In the genomic region with DNA sequence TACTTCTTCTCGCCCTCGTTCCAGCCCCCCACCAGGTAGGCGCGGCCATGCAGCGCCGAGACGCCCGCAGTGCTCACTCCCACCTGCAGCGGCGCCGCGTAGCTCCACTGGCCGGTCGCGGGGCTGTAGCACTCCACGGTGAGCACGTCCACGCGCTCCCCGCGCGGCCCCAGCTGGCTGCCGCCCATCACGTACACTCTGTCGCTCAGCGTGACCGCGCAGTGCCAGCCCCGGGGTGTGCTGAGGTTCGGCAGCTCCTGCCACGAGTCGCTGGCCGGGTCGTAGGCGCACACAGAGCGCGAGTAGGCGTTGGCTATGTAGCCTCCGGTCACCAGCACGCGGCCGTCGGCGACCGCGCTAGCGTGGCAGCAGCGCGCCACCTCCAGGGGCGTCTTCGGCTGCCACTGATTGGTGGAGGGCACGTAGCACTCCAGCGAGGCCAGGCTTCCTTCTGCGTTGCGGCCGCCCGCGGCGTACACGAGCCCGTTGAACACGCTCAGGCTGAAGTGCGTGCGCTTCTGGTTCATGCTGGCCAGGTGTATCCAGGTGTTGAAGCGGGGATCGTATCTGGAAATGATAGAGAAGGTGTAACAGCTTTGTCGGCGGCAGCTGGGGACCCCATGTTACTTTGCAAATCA, we compare ENCODE assay signal across 8 cellular contexts. TPM values are rescaled to one million over a fixed set of nuclear protein-coding genes. Genes with fewer than 3 reads are reported as not detected.
A peak's percentile ranks its signal among the peaks of the same experiment; 100 is the strongest.
DNase-seq lines count a peak whose midpoint lies in the region; ATAC-seq and TF ChIP-seq lines count a peak whose summit lies in the region.

No MANE protein-coding gene starts in this region.

- peak overlapping the region; percentile 93 for H3K4me3 Mint-ChIP-seq in T-helper 2 cell treated with Interferon-gamma antibody and Interleukin-4, amounts not matched to agents 5 μg/mL and 100 μg/mL, for 36 hours

- H3K27ac Mint-ChIP-seq in T-helper 2 cell treated with Interferon-gamma antibody and Interleukin-4, amounts not matched to agents 5 μg/mL and 100 μg/mL, for 36 hours: peak overlapping the region; percentile 85

- in situ Hi-C loops in astrocyte of the spinal cord (cut with HindIII; ENCODE audit: low sequenced_read_pairs): no loop called here

- WGBS in sigmoid colon, 2 donors: 0 to 1% methylated on average over 68 of the region's 68 CpGs

- intact Hi-C loops in sigmoid colon (cut with DNase I): loop anchor here (1.0 to 5.0 kb wide), 5 partner anchors 75 to 480 kb away; no protein-coding TSS in a partner anchor

- ATAC-seq in HG02642 (IDR thresholded peaks at IDR 0.05; ENCODE audit: poor library complexity, unreplicated experiment): peak; percentile 80

- no peak for TF ChIP-seq EP300 in sigmoid colon (IDR thresholded peaks at IDR 0.05)

- no peaks in the 10 kb centered on the region for H3K9me3 ChIP-seq in sigmoid colon

- H3K36me3 Mint-ChIP-seq in T-helper 2 cell treated with Interferon-gamma antibody and Interleukin-4, amounts not matched to agents 5 μg/mL and 100 μg/mL, for 36 hours (ENCODE audit: low read depth): no peaks in the 10 kb centered on the region

- peaks cover 0 to 20% (median 8%) of the 10 kb centered on the region in 4 donors for H3K4me1 ChIP-seq in sigmoid colon

- peak; percentile 88 for DNase-seq in NCI-H1105 treated with DMSO at 0.1 percent for 48 hours (lab: John Stamatoyannopoulos, UW)
- peak; percentile 78 for DNase-seq in T-helper 2 cell treated with Interferon-gamma antibody and Interleukin-4, amounts not matched to agents 5 μg/mL and 100 μg/mL, for 36 hours (ENCODE audit: low spot score)
- DNase-seq in astrocyte of the spinal cord (ENCODE audit: low read depth, low spot score): peak; percentile 33
- peak; percentile 82 for DNase-seq in sigmoid colon
- no peak for DNase-seq in epidermal melanocyte (ENCODE audit: insufficient read length, low spot score)

- H3K4me1 Mint-ChIP-seq in T-helper 2 cell treated with Interferon-gamma antibody and Interleukin-4, amounts not matched to agents 5 μg/mL and 100 μg/mL, for 36 hours (ENCODE audit: low read depth): peaks cover 26% of the 10 kb centered on the region

- H3K27me3 Mint-ChIP-seq in T-helper 2 cell treated with Interferon-gamma antibody and Interleukin-4, amounts not matched to agents 5 μg/mL and 100 μg/mL, for 36 hours (ENCODE audit: low read depth): peaks cover 25% of the 10 kb centered on the region

- peak overlapping the region in 3 of 4 donors; percentile 15 to 56 (median 41) for H3K27ac ChIP-seq in sigmoid colon

- TF ChIP-seq POLR2A in sigmoid colon (IDR thresholded peaks at IDR 0.05): no peak

- peak overlapping the region; percentile 59 for H3K4me3 ChIP-seq in astrocyte of the spinal cord (ENCODE audit: low read depth, low read length)
- H3K4me3 ChIP-seq in iPS-11a (ENCODE audit: low read depth, low read length): peak overlapping the region; percentile 72
- H3K4me3 ChIP-seq in sigmoid colon: peak overlapping the region; percentile 42 to 65 (median 57)

- no peaks in the 10 kb centered on the region for H3K27me3 ChIP-seq in sigmoid colon

- H3K9me3 Mint-ChIP-seq in T-helper 2 cell treated with Interferon-gamma antibody and Interleukin-4, amounts not matched to agents 5 μg/mL and 100 μg/mL, for 36 hours: no peaks in the 10 kb centered on the region

- TF ChIP-seq CTCF in GM12873 (IDR thresholded peaks at IDR 0.05; ENCODE audit: insufficient read depth, low read depth, low read length, missing control alignments) (peak; percentile 15), astrocyte of the spinal cord (IDR thresholded peaks at IDR 0.05; ENCODE audit: low read depth, low read length) (peak; percentile 11), sigmoid colon (IDR thresholded peaks at IDR 0.05) (peak in 2 of 4 experiments; percentile 14 to 22)

- no peaks in the 10 kb centered on the region for H3K36me3 ChIP-seq in sigmoid colon

RNA-seq across cellular contexts. Expression of a gene that starts 13.7 kb away (rescaled TPM):
- total RNA-seq in sigmoid colon: 1 to 10 TPM in 1 of 4 donors, not detected in 3; 1.1 TPM
- under 1 TPM in 2 of 3 donors, not detected in 1; 0.39 to 0.46 TPM for polyA plus RNA-seq in sigmoid colon
